8 cellular contexts compared by ENCODE assay signal in the genomic region with DNA sequence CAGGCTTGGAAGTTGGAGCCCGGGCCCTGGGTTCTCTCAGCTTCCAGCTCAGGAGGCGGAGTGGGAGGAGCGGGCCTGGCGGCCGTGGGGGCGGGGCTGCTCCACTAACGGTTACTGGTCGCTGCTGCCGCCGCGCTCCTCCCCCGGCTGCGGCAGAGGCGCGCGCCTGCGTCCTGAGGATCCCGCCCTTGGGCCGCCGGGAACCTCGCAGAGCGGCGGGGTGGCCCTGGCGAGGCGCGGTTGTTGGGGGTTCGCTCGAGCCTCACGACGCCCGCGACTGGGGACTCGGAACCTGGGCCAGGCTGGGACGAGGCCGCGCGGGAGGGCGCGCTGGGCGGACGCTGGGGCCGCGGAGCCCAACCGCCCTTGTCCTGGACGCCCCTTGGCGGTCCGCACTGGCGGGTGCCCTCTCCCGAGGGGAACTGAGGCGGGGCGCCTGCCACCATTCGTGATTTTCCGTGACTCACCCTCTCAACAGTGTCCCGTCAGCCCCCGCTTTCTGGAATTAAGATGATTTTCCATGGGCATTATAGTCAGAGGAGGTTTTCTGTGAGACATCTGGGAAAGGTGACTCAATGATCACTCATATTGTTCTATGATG. TPM values are rescaled to one million over a fixed set of nuclear protein-coding genes. Genes with fewer than 3 reads are reported as not detected.
DNase-seq lines count a peak whose midpoint lies in the region; ATAC-seq and TF ChIP-seq lines count a peak whose summit lies in the region.

No MANE protein-coding gene starts in this region.

- CTCF ChIA-PET in BJ (lab: Yijun Ruan, JAX) (no interaction called here), SK-N-SH (lab: Yijun Ruan, JAX) (no interaction called here)

- peak overlapping the region; percentile 56; the same call in 1 of the 2 replicates for H2AFZ ChIP-seq in SK-N-SH (ENCODE audit: low read depth)

- no peaks in the 10 kb centered on the region for H3K9me2 ChIP-seq in SK-N-SH

- H3K4me3 Mint-ChIP-seq in naive B cell = peak overlapping the region in 6 of 8 donors; percentile 25 to 69 (median 52)

- peaks cover 4 to 7% (median 5%) of the 10 kb centered on the region in 3 donors for H3K4me1 Mint-ChIP-seq in naive B cell

- no peak overlapping the region for H3K9ac ChIP-seq in SK-N-SH

- H3K27me3 Mint-ChIP-seq in naive B cell = peaks cover 28 to 52% (median 33%) of the 10 kb centered on the region in 3 donors

- ATAC-seq in naive B cell (ENCODE audit: low read depth in 2 of 2) = peak; percentile 71 to 96
- no peak for ATAC-seq in thoracic aorta (ENCODE audit: insufficient number of reproducible peaks, low FRiP score, low read depth)
- no peak for ATAC-seq in GM21515 (IDR thresholded peaks at IDR 0.05; ENCODE audit: unreplicated experiment)

- H3K36me3 Mint-ChIP-seq in naive B cell = peaks cover 0 to 7% of the 10 kb centered on the region in 2 donors

- 12% methylated on average over 6 of the region's 55 CpGs for WGBS in SK-N-SH (ENCODE audit: low lambda C conversion rate)

- TF ChIP-seq CTCF in BJ (IDR thresholded peaks at IDR 0.05; ENCODE audit: insufficient read depth, low read depth, low read length) (no peak), SK-N-SH (IDR thresholded peaks at IDR 0.05) (no peak), epithelial cell of esophagus (IDR thresholded peaks at IDR 0.05; ENCODE audit: insufficient read depth, low read depth, low read length, missing control alignments) (no peak), thoracic aorta (IDR thresholded peaks at IDR 0.05) (no peak)

- TF ChIP-seq RAD21 in SK-N-SH (IDR thresholded peaks at IDR 0.05; ENCODE audit: low read length) = no peak

- no peaks in the 10 kb centered on the region for H4K20me1 ChIP-seq in SK-N-SH (ENCODE audit: insufficient read depth)

- no peaks in the 10 kb centered on the region for H3F3A ChIP-seq in SK-N-SH (replicated peaks; ENCODE audit: insufficient read depth)

- H3K9me3 Mint-ChIP-seq in naive B cell = peaks cover 0 to 14% (median 3%) of the 10 kb centered on the region in 7 donors

- H3K4me3 ChIP-seq in BJ (ENCODE audit: low read depth, low read length) (peak overlapping the region; percentile 11; the same call in 1 of the 2 replicates), SK-N-SH (ENCODE audit: low read depth in 2 of 2, low read length in 1 of 2) (peak overlapping the region in 1 of 2 experiments; percentile 26; a peak in 1 of 4 replicates), epithelial cell of esophagus (ENCODE audit: low read length) (peak overlapping the region; percentile 27), thoracic aorta (peak overlapping the region; percentile 51)

- H3K27ac Mint-ChIP-seq in naive B cell = no peak overlapping the region

- TF ChIP-seq EP300 in SK-N-SH (IDR thresholded peaks at IDR 0.05; ENCODE audit: borderline replicate concordance in 1 of 2, low read depth in 1 of 2, low read length in 1 of 2) = no peak

- H3K27ac ChIP-seq in SK-N-SH (ENCODE audit: low read depth in 2 of 2, low read length in 1 of 2) = no peak overlapping the region
- H3K27ac ChIP-seq in thoracic aorta = no peak overlapping the region

- H3K4me2 ChIP-seq in SK-N-SH = peak overlapping the region; percentile 60

- H3K4me1 ChIP-seq in SK-N-SH (ENCODE audit: control insufficient read depth in 1 of 2, insufficient read depth in 2 of 2, low read depth in 1 of 2, low read length in 1 of 2) (no peaks in the 10 kb centered on the region), thoracic aorta (ENCODE audit: control insufficient read depth in 1 of 2, low read depth in 2 of 2) (no peaks in the 10 kb centered on the region)

- H3K27me3 ChIP-seq in BJ (ENCODE audit: control insufficient read depth, insufficient read depth, low read length) (no peaks in the 10 kb centered on the region), SK-N-SH (ENCODE audit: insufficient read depth) (no peaks in the 10 kb centered on the region; the same call in 1 of the 2 replicates), thoracic aorta (replicated peaks; ENCODE audit: insufficient read depth) (no peaks in the 10 kb centered on the region)

- no peaks in the 10 kb centered on the region for H3K79me2 ChIP-seq in SK-N-SH (ENCODE audit: insufficient read depth)

- H3K36me3 ChIP-seq in BJ (ENCODE audit: control insufficient read depth, insufficient read depth, low read length) (no peaks in the 10 kb centered on the region), SK-N-SH (replicated peaks in 1 of 2; ENCODE audit: control insufficient read depth in 1 of 2, insufficient read depth in 2 of 2, low read length in 1 of 2) (no peaks in the 10 kb centered on the region), thoracic aorta (no peaks in the 10 kb centered on the region)

- POLR2A ChIA-PET in BJ (lab: Charles Lee) = no interaction called here
- POLR2A ChIA-PET in SK-N-SH (lab: Yijun Ruan, JAX) = no interaction called here

- DNase-seq in BJ (ENCODE audit: low read depth) (no peak), SK-N-SH (peak; percentile 65), epithelial cell of esophagus (ENCODE audit: low read depth) (peak; percentile 53), naive B cell (peak; percentile 8), thoracic aorta (ENCODE audit: low spot score) (no peak), A172 (ENCODE audit: low spot score) (no peak), NCI-H2107 treated with DMSO at 0.1 percent for 48 hours (lab: John Stamatoyannopoulos, UW; ENCODE audit: unreplicated experiment) (no peak)

- H3K9me3 ChIP-seq in SK-N-SH = no peaks in the 10 kb centered on the region
- no peaks in the 10 kb centered on the region for H3K9me3 ChIP-seq in thoracic aorta

TF ChIP-seq in SK-N-SH, 30 proteins besides CTCF, POLR2A, EP300 and RAD21:
- TF ChIP-seq NRF1 (IDR thresholded peaks at IDR 0.05; ENCODE audit: low read depth, low read length) (peak; percentile 22; the same call in 1 of the 2 replicates), GABPA (IDR thresholded peaks at IDR 0.05; ENCODE audit: low read depth) (no peak)

RNA-seq across cellular contexts. Expression of gene OR2G3, which starts 34.1 kb away (rescaled TPM):
- polyA plus RNA-seq in BJ (2011; rRNA removed) (not detected in 2 replicates), SK-N-SH (2012; rRNA removed) (not detected in 2 replicates), naive B cell (ENCODE audit: low read depth in 6 of 6) (not detected)
- not detected in 2 replicates for polyA minus RNA-seq in BJ (2011; rRNA and poly(A)+ RNA removed)
- not detected in 2 replicates for polyA plus RNA-seq in SK-N-SH (2012; cell fraction: cytosol; rRNA removed)
- not detected in 2 replicates for polyA plus RNA-seq in SK-N-SH (2012; cell fraction: nucleus; rRNA removed)
- total RNA-seq in thoracic aorta = not detected
- not detected in 2 replicates for total RNA-seq in A172 (2014; rRNA removed; shearing (Covaris generic))

RNA-seq across cellular contexts. Expression of gene OR13G1, which starts 40.1 kb away (rescaled TPM):
- polyA plus RNA-seq in BJ (2011; rRNA removed) (not detected in 2 replicates), SK-N-SH (2012; rRNA removed) (not detected in 2 replicates), naive B cell (ENCODE audit: low read depth in 6 of 6) (not detected)
- not detected in 2 replicates for polyA minus RNA-seq in BJ (2011; rRNA and poly(A)+ RNA removed)
- polyA plus RNA-seq in SK-N-SH (2012; cell fraction: cytosol; rRNA removed) = not detected in 2 replicates
- polyA plus RNA-seq in SK-N-SH (2012; cell fraction: nucleus; rRNA removed) = not detected in 2 replicates
- total RNA-seq in thoracic aorta = not detected
- total RNA-seq in A172 (2014; rRNA removed; shearing (Covaris generic)) = not detected in 2 replicates

RNA-seq across cellular contexts. Expression of gene OR2G2, which starts 51.3 kb away (rescaled TPM):
- not detected in 2 replicates for polyA plus RNA-seq in BJ (2011; rRNA removed)
- not detected in 2 replicates for polyA minus RNA-seq in BJ (2011; rRNA and poly(A)+ RNA removed)
- not detected in 2 replicates for polyA plus RNA-seq in SK-N-SH (2012; rRNA removed)
- not detected in 2 replicates for polyA plus RNA-seq in SK-N-SH (2012; cell fraction: cytosol; rRNA removed)
- polyA plus RNA-seq in SK-N-SH (2012; cell fraction: nucleus; rRNA removed) = not detected in 2 replicates
- not detected for polyA plus RNA-seq in naive B cell (ENCODE audit: low read depth in 6 of 6)
- not detected for total RNA-seq in thoracic aorta
- not detected in 2 replicates for total RNA-seq in A172 (2014; rRNA removed; shearing (Covaris generic))

Comparison
In these comparisons a context has a peak if more than half of its experiments do, and no peak if none do; other contexts are left out.
1. DNase-seq: peak in SK-N-SH (single experiment), epithelial cell of esophagus (single experiment) and naive B cell (single experiment); none in BJ (single experiment), thoracic aorta (single experiment), A172 (single experiment) and NCI-H2107 treated with DMSO at 0.1 percent for 48 hours (single experiment).
2. ATAC-seq: peak in naive B cell (2 of 2); none in thoracic aorta (single experiment) and GM21515 (single experiment).